1 cellular context compared by ENCODE assay signal in the genomic region with DNA sequence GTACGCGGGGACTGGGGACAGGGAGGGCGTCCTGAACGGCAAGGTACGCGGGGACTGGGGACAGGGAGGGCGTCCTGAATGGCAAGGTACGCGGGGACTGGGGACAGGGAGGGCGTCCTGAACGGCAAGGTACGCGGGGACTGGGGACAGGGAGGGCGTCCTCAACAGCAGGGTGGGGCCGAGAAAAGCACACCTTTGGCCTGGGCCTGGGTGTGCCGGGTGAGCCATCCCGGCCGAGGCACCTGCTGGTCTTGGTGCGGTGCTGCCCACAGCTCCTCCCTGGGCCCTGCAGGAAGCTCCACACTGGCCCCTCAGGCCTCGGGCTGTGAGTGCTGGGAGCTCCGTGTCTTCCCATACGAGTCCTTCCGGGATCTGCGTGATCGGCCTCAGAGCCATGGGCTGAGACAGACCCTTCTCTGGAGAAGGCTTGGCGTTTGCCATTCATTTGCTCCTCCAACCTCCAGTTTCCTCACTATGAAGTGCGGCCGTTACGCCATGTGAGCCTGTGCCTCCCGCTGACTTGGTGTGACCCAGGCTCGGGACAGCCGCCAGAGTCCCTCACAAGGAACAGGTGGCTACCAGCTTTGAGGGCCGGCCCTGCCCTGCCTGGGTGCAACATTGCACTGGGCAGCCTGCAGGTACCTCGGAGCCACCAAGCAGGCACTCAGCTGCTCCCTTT.
TF ChIP-seq lines count a peak whose summit lies in the region.

No MANE protein-coding gene starts in this region.

TF ChIP-seq in IMR-90, 13 proteins besides CTCF, POLR2A, EP300 and RAD21:
- TF ChIP-seq RFX5 (IDR thresholded peaks at IDR 0.05; ENCODE audit: low read depth, low read length) (no peak), SMC3 (IDR thresholded peaks at IDR 0.05; ENCODE audit: low read depth, low read length) (no peak), RCOR1 (IDR thresholded peaks at IDR 0.05; ENCODE audit: insufficient replicate concordance, low read length) (no peak), CHD1 (IDR thresholded peaks at IDR 0.05; ENCODE audit: low read depth, low read length) (no peak), FOS (IDR thresholded peaks at IDR 0.05; ENCODE audit: low read depth, low read length) (no peak), MAZ (IDR thresholded peaks at IDR 0.05; ENCODE audit: borderline replicate concordance, low read depth, low read length) (no peak), CEBPB (IDR thresholded peaks at IDR 0.05; ENCODE audit: low read depth, low read length) (no peak)
- TF ChIP-seq, protein P1, sequence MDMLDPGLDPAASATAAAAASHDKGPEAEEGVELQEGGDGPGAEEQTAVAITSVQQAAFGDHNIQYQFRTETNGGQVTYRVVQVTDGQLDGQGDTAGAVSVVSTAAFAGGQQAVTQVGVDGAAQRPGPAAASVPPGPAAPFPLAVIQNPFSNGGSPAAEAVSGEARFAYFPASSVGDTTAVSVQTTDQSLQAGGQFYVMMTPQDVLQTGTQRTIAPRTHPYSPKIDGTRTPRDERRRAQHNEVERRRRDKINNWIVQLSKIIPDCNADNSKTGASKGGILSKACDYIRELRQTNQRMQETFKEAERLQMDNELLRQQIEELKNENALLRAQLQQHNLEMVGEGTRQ (IDR thresholded peaks at IDR 0.05; ENCODE audit: low read depth, low read length): no peak
